1 cellular context compared by ENCODE assay signal in the genomic region with DNA sequence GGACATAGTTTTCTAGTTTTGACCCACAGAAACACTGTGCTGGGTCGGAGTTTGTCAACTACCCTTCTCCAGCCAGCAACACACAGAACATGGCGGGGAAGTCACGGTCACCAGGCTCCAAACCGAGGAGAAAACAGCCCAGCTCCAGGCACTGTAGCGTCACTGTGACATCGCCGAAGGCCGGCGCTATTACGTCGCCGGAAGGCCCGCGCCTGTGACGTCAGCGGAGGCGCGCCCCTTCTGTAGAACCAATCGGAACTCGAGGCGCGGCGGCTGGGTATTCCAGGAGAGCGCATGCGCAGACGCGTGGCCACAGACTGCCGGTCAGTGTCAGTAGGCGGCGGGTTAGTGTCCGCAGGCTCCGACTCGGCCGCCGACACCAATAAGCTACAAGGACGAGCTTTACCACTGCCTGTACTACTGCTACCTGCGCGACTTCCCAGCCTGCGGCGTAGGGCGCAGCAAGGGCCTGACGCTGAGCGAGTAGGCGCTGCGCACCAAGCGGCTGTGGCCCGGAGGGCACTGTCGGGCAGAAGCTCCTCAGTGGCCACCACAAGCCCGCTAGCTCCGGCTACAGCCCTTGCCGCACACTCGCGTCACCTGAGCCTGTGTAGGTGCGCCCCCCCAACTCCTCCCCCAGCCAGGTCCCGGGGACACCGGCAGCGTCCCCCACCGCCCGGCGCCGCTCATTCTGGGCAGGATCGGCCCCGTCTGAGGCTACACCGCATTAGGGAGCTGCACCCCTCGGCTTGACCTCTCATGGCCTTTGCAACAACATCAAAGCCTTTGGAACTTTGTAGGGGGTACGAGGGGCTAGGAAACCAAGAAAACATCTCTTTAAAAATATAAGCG.
TF ChIP-seq lines count a peak whose summit lies in the region.

No MANE protein-coding gene starts in this region.

TF ChIP-seq in K562, 482 proteins besides CTCF, POLR2A, EP300 and RAD21 (continued from another document and continues in another):
- TF ChIP-seq, protein P1, sequence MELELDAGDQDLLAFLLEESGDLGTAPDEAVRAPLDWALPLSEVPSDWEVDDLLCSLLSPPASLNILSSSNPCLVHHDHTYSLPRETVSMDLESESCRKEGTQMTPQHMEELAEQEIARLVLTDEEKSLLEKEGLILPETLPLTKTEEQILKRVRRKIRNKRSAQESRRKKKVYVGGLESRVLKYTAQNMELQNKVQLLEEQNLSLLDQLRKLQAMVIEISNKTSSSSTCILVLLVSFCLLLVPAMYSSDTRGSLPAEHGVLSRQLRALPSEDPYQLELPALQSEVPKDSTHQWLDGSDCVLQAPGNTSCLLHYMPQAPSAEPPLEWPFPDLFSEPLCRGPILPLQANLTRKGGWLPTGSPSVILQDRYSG (tag; conservative IDR thresholded peaks at IDR 0.05; ENCODE audit: low read depth), result peak; percentile 84; the same call in 1 of the 2 replicates
- no peak for TF ChIP-seq SIX5 (IDR thresholded peaks at IDR 0.05; ENCODE audit: borderline replicate concordance in 1 of 2, insufficient read depth in 1 of 2, low read depth in 1 of 2, low read length in 2 of 2)
- TF ChIP-seq, protein P2, sequence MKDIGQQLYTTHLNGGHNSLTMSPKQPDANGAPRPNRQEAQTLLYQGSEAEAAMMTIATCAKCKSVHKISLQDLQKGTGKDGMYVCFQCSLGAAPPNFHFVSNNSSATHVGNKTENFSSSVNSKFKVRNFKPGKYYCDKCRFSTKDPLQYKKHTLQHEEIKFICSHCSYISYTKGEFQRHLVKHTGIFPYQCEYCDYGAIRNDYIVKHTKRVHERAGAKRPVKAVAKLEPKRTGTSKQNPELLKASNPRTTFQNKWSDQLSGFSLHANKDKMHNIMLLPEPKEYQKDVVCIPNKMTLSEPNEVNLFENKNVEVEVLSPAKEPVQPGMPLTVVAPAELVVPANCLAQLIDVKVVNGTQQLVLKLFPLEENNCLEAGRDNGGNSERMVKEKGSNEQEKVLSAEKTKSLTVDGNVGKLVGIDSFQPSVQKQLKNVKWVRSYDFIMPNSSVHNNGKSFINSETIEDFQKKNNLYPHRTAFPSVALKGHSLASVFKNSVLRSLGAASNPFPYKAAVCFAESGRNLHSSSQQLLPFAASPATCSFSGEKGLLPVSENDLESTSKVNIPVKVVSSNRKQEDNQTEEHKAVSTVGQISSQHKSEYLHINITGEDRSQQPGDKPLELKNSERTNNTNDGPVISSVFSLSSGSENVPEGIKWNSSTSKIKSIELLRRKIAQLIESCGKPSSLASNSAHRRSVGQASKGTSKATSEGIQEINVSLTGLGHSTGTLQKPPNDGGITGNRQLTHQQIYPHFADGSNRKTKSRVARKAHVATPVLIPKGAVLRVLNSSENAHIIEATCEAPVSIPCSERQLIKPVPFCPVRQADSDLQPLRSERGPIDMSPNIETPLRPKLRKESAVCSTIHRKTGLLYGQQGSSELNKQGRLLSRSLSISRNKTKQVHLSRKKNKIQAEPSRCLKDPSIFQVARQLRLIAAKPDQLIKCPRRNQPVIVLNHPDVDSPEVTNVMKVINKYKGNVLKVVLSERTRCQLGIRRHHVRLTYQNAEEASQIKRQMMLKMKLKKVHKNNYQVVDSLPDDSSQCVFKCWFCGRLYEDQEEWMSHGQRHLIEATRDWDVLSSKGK (CRISPR knock-in tag; IDR thresholded peaks at IDR 0.05), result no peak
- TF ChIP-seq BDP1 (IDR thresholded peaks at IDR 0.05; ENCODE audit: insufficient read depth, insufficient read length), result no peak
- TF ChIP-seq TARDBP (IDR thresholded peaks at IDR 0.05), result peak; percentile 100
- TF ChIP-seq POLR2B (IDR thresholded peaks at IDR 0.05; ENCODE audit: low read depth, partially characterized antibody), result peak; percentile 91
- no peak for TF ChIP-seq HMG20B (CRISPR knock-in tag; IDR thresholded peaks at IDR 0.05)
- no peak for TF ChIP-seq ZNF586 (CRISPR knock-in tag; conservative IDR thresholded peaks at IDR 0.05)
- TF ChIP-seq NCOA4 (IDR thresholded peaks at IDR 0.05; ENCODE audit: partially characterized antibody), result no peak
- TF ChIP-seq ZKSCAN8 (CRISPR knock-in tag; IDR thresholded peaks at IDR 0.05), result no peak
- 0 out of 2 replicates have a peak, but pooled peaks have one; percentile 34 for TF ChIP-seq MEF2D (tag; conservative IDR thresholded peaks at IDR 0.05; ENCODE audit: low read depth)
- no peak for TF ChIP-seq BCOR (IDR thresholded peaks at IDR 0.05)
- TF ChIP-seq CREB1 (IDR thresholded peaks at IDR 0.05), result peak; percentile 100
- TF ChIP-seq CREB1 (CRISPR knock-in tag; IDR thresholded peaks at IDR 0.05), result peak; percentile 100
- TF ChIP-seq TEAD4 (IDR thresholded peaks at IDR 0.05; ENCODE audit: low read length), result 0 out of 2 replicates have a peak, but pooled peaks have one; percentile 11
- TF ChIP-seq TEAD4 (CRISPR knock-in tag; IDR thresholded peaks at IDR 0.05; ENCODE audit: borderline replicate concordance), result no peak
- no peak; the same call in 1 of the 2 replicates for TF ChIP-seq NFIC (IDR thresholded peaks at IDR 0.05)
- TF ChIP-seq KHSRP (IDR thresholded peaks at IDR 0.05), result peak; percentile 98
- TF ChIP-seq, protein P3, sequence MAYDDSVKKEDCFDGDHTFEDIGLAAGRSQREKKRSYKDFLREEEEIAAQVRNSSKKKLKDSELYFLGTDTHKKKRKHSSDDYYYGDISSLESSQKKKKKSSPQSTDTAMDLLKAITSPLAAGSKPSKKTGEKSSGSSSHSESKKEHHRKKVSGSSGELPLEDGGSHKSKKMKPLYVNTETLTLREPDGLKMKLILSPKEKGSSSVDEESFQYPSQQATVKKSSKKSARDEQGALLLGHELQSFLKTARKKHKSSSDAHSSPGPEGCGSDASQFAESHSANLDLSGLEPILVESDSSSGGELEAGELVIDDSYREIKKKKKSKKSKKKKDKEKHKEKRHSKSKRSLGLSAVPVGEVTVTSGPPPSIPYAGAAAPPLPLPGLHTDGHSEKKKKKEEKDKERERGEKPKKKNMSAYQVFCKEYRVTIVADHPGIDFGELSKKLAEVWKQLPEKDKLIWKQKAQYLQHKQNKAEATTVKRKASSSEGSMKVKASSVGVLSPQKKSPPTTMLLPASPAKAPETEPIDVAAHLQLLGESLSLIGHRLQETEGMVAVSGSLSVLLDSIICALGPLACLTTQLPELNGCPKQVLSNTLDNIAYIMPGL (CRISPR knock-in tag; IDR thresholded peaks at IDR 0.05), result peak; percentile 48; the same call in 1 of the 2 replicates
- no peak for TF ChIP-seq ZNF140 (CRISPR knock-in tag; IDR thresholded peaks at IDR 0.05)
- TF ChIP-seq PYGO2 (tag; IDR thresholded peaks at IDR 0.05), result no peak
- TF ChIP-seq NFXL1 (CRISPR knock-in tag; IDR thresholded peaks at IDR 0.05), result no peak
- TF ChIP-seq SRSF3 (IDR thresholded peaks at IDR 0.05; ENCODE audit: insufficient read depth, low read length), result no peak
- no peak for TF ChIP-seq PTBP1 (IDR thresholded peaks at IDR 0.05; ENCODE audit: low read depth, low read length)
- TF ChIP-seq, protein P4, sequence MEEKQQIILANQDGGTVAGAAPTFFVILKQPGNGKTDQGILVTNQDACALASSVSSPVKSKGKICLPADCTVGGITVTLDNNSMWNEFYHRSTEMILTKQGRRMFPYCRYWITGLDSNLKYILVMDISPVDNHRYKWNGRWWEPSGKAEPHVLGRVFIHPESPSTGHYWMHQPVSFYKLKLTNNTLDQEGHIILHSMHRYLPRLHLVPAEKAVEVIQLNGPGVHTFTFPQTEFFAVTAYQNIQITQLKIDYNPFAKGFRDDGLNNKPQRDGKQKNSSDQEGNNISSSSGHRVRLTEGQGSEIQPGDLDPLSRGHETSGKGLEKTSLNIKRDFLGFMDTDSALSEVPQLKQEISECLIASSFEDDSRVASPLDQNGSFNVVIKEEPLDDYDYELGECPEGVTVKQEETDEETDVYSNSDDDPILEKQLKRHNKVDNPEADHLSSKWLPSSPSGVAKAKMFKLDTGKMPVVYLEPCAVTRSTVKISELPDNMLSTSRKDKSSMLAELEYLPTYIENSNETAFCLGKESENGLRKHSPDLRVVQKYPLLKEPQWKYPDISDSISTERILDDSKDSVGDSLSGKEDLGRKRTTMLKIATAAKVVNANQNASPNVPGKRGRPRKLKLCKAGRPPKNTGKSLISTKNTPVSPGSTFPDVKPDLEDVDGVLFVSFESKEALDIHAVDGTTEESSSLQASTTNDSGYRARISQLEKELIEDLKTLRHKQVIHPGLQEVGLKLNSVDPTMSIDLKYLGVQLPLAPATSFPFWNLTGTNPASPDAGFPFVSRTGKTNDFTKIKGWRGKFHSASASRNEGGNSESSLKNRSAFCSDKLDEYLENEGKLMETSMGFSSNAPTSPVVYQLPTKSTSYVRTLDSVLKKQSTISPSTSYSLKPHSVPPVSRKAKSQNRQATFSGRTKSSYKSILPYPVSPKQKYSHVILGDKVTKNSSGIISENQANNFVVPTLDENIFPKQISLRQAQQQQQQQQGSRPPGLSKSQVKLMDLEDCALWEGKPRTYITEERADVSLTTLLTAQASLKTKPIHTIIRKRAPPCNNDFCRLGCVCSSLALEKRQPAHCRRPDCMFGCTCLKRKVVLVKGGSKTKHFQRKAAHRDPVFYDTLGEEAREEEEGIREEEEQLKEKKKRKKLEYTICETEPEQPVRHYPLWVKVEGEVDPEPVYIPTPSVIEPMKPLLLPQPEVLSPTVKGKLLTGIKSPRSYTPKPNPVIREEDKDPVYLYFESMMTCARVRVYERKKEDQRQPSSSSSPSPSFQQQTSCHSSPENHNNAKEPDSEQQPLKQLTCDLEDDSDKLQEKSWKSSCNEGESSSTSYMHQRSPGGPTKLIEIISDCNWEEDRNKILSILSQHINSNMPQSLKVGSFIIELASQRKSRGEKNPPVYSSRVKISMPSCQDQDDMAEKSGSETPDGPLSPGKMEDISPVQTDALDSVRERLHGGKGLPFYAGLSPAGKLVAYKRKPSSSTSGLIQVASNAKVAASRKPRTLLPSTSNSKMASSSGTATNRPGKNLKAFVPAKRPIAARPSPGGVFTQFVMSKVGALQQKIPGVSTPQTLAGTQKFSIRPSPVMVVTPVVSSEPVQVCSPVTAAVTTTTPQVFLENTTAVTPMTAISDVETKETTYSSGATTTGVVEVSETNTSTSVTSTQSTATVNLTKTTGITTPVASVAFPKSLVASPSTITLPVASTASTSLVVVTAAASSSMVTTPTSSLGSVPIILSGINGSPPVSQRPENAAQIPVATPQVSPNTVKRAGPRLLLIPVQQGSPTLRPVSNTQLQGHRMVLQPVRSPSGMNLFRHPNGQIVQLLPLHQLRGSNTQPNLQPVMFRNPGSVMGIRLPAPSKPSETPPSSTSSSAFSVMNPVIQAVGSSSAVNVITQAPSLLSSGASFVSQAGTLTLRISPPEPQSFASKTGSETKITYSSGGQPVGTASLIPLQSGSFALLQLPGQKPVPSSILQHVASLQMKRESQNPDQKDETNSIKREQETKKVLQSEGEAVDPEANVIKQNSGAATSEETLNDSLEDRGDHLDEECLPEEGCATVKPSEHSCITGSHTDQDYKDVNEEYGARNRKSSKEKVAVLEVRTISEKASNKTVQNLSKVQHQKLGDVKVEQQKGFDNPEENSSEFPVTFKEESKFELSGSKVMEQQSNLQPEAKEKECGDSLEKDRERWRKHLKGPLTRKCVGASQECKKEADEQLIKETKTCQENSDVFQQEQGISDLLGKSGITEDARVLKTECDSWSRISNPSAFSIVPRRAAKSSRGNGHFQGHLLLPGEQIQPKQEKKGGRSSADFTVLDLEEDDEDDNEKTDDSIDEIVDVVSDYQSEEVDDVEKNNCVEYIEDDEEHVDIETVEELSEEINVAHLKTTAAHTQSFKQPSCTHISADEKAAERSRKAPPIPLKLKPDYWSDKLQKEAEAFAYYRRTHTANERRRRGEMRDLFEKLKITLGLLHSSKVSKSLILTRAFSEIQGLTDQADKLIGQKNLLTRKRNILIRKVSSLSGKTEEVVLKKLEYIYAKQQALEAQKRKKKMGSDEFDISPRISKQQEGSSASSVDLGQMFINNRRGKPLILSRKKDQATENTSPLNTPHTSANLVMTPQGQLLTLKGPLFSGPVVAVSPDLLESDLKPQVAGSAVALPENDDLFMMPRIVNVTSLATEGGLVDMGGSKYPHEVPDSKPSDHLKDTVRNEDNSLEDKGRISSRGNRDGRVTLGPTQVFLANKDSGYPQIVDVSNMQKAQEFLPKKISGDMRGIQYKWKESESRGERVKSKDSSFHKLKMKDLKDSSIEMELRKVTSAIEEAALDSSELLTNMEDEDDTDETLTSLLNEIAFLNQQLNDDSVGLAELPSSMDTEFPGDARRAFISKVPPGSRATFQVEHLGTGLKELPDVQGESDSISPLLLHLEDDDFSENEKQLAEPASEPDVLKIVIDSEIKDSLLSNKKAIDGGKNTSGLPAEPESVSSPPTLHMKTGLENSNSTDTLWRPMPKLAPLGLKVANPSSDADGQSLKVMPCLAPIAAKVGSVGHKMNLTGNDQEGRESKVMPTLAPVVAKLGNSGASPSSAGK (IDR thresholded peaks at IDR 0.05), result peak; percentile 85
- no peak for TF ChIP-seq HNRNPL (IDR thresholded peaks at IDR 0.05; ENCODE audit: low read depth, low read length)
- 0 out of 2 replicates have a peak, but pooled peaks have one; percentile 5 for TF ChIP-seq SMC3 (conservative IDR thresholded peaks at IDR 0.05; ENCODE audit: insufficient read depth, low read depth, low read length)
- no peak for TF ChIP-seq NUFIP1 (IDR thresholded peaks at IDR 0.05; ENCODE audit: partially characterized antibody)
- TF ChIP-seq RBFOX2 (IDR thresholded peaks at IDR 0.05; ENCODE audit: low read depth, low read length), result peak; percentile 93
- TF ChIP-seq HDAC1 (IDR thresholded peaks at IDR 0.05), result peak in 1 of 2 experiments; percentile 26; a peak in 1 of 4 replicates
- no peak for TF ChIP-seq TFAM (CRISPR knock-in tag; conservative IDR thresholded peaks at IDR 0.05)
- TF ChIP-seq, protein P5, sequence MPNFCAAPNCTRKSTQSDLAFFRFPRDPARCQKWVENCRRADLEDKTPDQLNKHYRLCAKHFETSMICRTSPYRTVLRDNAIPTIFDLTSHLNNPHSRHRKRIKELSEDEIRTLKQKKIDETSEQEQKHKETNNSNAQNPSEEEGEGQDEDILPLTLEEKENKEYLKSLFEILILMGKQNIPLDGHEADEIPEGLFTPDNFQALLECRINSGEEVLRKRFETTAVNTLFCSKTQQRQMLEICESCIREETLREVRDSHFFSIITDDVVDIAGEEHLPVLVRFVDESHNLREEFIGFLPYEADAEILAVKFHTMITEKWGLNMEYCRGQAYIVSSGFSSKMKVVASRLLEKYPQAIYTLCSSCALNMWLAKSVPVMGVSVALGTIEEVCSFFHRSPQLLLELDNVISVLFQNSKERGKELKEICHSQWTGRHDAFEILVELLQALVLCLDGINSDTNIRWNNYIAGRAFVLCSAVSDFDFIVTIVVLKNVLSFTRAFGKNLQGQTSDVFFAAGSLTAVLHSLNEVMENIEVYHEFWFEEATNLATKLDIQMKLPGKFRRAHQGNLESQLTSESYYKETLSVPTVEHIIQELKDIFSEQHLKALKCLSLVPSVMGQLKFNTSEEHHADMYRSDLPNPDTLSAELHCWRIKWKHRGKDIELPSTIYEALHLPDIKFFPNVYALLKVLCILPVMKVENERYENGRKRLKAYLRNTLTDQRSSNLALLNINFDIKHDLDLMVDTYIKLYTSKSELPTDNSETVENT (CRISPR knock-in tag; IDR thresholded peaks at IDR 0.05), result peak; percentile 91
- TF ChIP-seq ZNF830 (CRISPR knock-in tag; IDR thresholded peaks at IDR 0.05), result no peak
